4 cellular contexts compared by ENCODE assay signal in the genomic region with DNA sequence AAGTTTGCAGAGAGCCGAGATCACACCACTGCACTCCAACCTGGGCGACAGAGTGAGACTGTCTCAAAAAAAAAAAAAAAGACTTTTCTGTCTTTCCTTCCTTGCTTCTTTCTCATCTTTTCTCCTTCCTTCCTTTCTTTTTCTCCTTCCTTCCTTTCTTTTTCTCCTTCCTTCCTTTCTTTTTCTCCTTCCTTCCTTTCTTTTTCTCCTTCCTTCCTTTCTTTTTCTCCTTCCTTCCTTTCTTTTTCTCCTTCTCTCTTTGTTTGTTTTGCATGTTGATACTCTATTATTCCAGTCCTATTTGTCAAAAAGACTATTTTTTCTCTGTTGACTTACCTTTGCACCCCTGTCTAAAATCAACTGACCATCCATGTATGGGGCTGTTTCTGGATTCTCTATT. TPM values are rescaled to one million over a fixed set of nuclear protein-coding genes. Genes with fewer than 3 reads are reported as not detected.
"Had no signal": no experiment of that assay in that cellular context is flagged by ENCODE, and none has a peak within 500 bp of the region (broad histone marks: within the 10 kb centered on the region; RNA-seq: fewer than 3 reads in every experiment).

No MANE protein-coding gene starts in this region.

RNA-seq across cellular contexts. Expression of gene MYO7B, which starts 36.9 kb away (rescaled TPM):
- total RNA-seq: natural killer cell treated with Interleukin-12 subunit alpha and Interleukin-12 subunit beta and Interleukin-15 and Interleukin-18, amount 100 ng/mL, for 72 hours; occipital lobe; osteocyte; progenitor cell of endocrine pancreas had no signal
